In the genomic region with DNA sequence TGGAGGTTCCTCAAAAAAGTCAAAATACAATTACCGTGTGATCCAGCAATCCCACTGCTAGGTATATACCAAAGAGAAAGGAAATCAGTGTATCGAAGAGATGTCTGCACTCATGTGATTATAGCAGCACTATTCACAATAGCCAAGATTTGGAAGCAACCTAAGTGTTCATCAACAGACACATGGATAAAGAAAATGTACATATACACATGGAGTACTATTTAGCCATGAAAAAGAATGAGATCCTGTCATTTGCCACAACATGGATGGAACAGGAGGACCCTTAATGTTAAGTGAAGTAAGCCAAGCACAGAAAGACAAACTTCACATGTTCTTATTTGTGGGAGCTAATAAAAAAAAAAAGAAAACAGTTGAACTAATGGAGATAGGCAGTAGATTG, we compare ENCODE assay signal across 2 cellular contexts.
TF ChIP-seq lines count a peak whose summit lies in the region.

No MANE protein-coding gene starts in this region.

TF ChIP-seq in K562, 482 proteins besides CTCF, POLR2A, EP300 and RAD21:
- no peak for TF ChIP-seq CBFB (CRISPR knock-in tag; IDR thresholded peaks at IDR 0.05)
- TF ChIP-seq ZNF146 (CRISPR knock-in tag; IDR thresholded peaks at IDR 0.05; ENCODE audit: unreplicated experiment), result peak; percentile 32

TF ChIP-seq in GM23338, 12 proteins besides CTCF, POLR2A, EP300 and RAD21:
- TF ChIP-seq, protein P1, sequence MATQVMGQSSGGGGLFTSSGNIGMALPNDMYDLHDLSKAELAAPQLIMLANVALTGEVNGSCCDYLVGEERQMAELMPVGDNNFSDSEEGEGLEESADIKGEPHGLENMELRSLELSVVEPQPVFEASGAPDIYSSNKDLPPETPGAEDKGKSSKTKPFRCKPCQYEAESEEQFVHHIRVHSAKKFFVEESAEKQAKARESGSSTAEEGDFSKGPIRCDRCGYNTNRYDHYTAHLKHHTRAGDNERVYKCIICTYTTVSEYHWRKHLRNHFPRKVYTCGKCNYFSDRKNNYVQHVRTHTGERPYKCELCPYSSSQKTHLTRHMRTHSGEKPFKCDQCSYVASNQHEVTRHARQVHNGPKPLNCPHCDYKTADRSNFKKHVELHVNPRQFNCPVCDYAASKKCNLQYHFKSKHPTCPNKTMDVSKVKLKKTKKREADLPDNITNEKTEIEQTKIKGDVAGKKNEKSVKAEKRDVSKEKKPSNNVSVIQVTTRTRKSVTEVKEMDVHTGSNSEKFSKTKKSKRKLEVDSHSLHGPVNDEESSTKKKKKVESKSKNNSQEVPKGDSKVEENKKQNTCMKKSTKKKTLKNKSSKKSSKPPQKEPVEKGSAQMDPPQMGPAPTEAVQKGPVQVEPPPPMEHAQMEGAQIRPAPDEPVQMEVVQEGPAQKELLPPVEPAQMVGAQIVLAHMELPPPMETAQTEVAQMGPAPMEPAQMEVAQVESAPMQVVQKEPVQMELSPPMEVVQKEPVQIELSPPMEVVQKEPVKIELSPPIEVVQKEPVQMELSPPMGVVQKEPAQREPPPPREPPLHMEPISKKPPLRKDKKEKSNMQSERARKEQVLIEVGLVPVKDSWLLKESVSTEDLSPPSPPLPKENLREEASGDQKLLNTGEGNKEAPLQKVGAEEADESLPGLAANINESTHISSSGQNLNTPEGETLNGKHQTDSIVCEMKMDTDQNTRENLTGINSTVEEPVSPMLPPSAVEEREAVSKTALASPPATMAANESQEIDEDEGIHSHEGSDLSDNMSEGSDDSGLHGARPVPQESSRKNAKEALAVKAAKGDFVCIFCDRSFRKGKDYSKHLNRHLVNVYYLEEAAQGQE (IDR thresholded peaks at IDR 0.05; ENCODE audit: unreplicated experiment), result no peak
- TF ChIP-seq EZH2 (IDR thresholded peaks at IDR 0.05; ENCODE audit: low read depth, unreplicated experiment) (no peak), JUNB (IDR thresholded peaks at IDR 0.05; ENCODE audit: unreplicated experiment) (no peak), CREB1 (CRISPR knock-in tag; IDR thresholded peaks at IDR 0.05; ENCODE audit: low read depth) (no peak)
